Comparison of ENCODE assay signal across 8 cellular contexts in genomic region chr19:42441047-42441440, GRCh38. TPM values are rescaled to one million over a fixed set of nuclear protein-coding genes. Genes with fewer than 3 reads are reported as not detected.
DNase-seq lines count a peak whose midpoint lies in the region; ATAC-seq lines count a peak whose summit lies in the region.
"Had no signal": no experiment of that assay in that cellular context is flagged by ENCODE, and none has a peak within 500 bp of the region (broad histone marks: within the 10 kb centered on the region; RNA-seq: fewer than 3 reads in every experiment).

No MANE protein-coding gene starts in this region.

- in situ Hi-C loops in GM23248 (cut with MboI) (no loop called here), ACHN (cut with HindIII; ENCODE audit: low pct_ligation_motif_present, low pct_unique_long_range_greater_than_20kb, low sequenced_read_pairs) (no loop called here)

- H3K27ac Mint-ChIP-seq in CD4-positive, alpha-beta memory T cell: peak overlapping the region; percentile 28 to 92 (median 79)
- peak overlapping the region; percentile 1 for H3K27ac Mint-ChIP-seq in activated CD4-positive, alpha-beta memory T cell treated with anti-CD3 and anti-CD28 coated beads for 36 hours
- peak overlapping the region; percentile 2 to 82 (median 40) for H3K27ac Mint-ChIP-seq in naive thymus-derived CD4-positive, alpha-beta T cell

- H3F3A ChIP-seq in GM23248 (ENCODE audit: insufficient read depth): 0 out of 2 replicates have a peak, but pooled peaks cover 3% of the 10 kb centered on the region

- H3K36me3 Mint-ChIP-seq in CD4-positive, alpha-beta memory T cell: no peaks in the 10 kb centered on the region
- H3K36me3 Mint-ChIP-seq in activated CD4-positive, alpha-beta memory T cell treated with anti-CD3 and anti-CD28 coated beads for 36 hours: no peaks in the 10 kb centered on the region
- no peaks in the 10 kb centered on the region for H3K36me3 Mint-ChIP-seq in naive thymus-derived CD4-positive, alpha-beta T cell

- H3K4me3 Mint-ChIP-seq in CD4-positive, alpha-beta memory T cell: peak overlapping the region in 7 of 8 donors; percentile 40 to 87 (median 62)
- no peak overlapping the region for H3K4me3 Mint-ChIP-seq in activated CD4-positive, alpha-beta memory T cell treated with anti-CD3 and anti-CD28 coated beads for 36 hours
- peak overlapping the region in 8 of 10 donors; percentile 4 to 69 (median 43) for H3K4me3 Mint-ChIP-seq in naive thymus-derived CD4-positive, alpha-beta T cell

- no peak overlapping the region for H3K27ac ChIP-seq in CD4-positive, alpha-beta memory T cell (ENCODE audit: low read depth, low read length)
- H3K27ac ChIP-seq in GM23248: no peak overlapping the region
- H3K27ac ChIP-seq in naive thymus-derived CD4-positive, alpha-beta T cell (ENCODE audit: low read depth, low read length): no peak overlapping the region

- H2AFZ ChIP-seq in GM23248: no peak overlapping the region

- no peaks in the 10 kb centered on the region for H3K27me3 ChIP-seq in CD4-positive, alpha-beta memory T cell (ENCODE audit: insufficient read depth, low read length)
- peaks cover 9% of the 10 kb centered on the region; the same call in 1 of the 2 replicates for H3K27me3 ChIP-seq in GM23248 (replicated peaks; ENCODE audit: insufficient read depth)
- H3K27me3 ChIP-seq in naive thymus-derived CD4-positive, alpha-beta T cell (ENCODE audit: control insufficient read depth in 2 of 2, insufficient read depth in 2 of 2, low read length in 2 of 2): no peaks in the 10 kb centered on the region

- DNase-seq in CD4-positive, alpha-beta memory T cell: peak; percentile 15 to 62 (median 26)
- DNase-seq in GM23248 (peak; percentile 8), HCEC 1CT (no peak), ACHN (no peak)
- no peak for DNase-seq in activated CD4-positive, alpha-beta memory T cell treated with anti-CD3 and anti-CD28 coated beads for 36 hours
- DNase-seq in naive thymus-derived CD4-positive, alpha-beta T cell: no peak

- H3K4me3 ChIP-seq in CD4-positive, alpha-beta memory T cell (ENCODE audit: low read length in 2 of 2): no peak overlapping the region
- no peak overlapping the region for H3K4me3 ChIP-seq in GM23248
- H3K4me3 ChIP-seq in naive thymus-derived CD4-positive, alpha-beta T cell (ENCODE audit: low read length): no peak overlapping the region

- CTCF ChIA-PET in CD4-positive, alpha-beta memory T cell (lab: Charles Lee; ENCODE audit: partially characterized antibody): interaction anchor here (1.0 to 3.3 kb wide), 22 partner anchors 10 to 332 kb away, joined by 3 to 72 read pairs (median 6); partner anchors contain the start of genes CEACAM1 and LIPE
- CTCF ChIA-PET in activated CD4-positive, alpha-beta memory T cell treated with anti-CD3 and anti-CD28 coated beads for 36 hours (lab: Charles Lee): interaction anchor here (0.5 to 3.0 kb wide), 25 partner anchors 8 to 327 kb away, joined by 3 to 75 read pairs (median 4); partner anchors contain the start of gene CEACAM1
- CTCF ChIA-PET in naive thymus-derived CD4-positive, alpha-beta T cell (lab: Charles Lee): interaction anchor here (0.7 to 2.9 kb wide), 15 partner anchors 9 to 318 kb away, joined by 3 to 30 read pairs (median 4); partner anchors contain the start of genes CEACAM1 and POU2F2

- peaks cover 27% of the 10 kb centered on the region for H3K4me1 ChIP-seq in CD4-positive, alpha-beta memory T cell (ENCODE audit: insufficient read depth, low read length)
- H3K4me1 ChIP-seq in GM23248 (ENCODE audit: insufficient read depth): peaks cover 6% of the 10 kb centered on the region
- H3K4me1 ChIP-seq in naive thymus-derived CD4-positive, alpha-beta T cell (ENCODE audit: control insufficient read depth in 2 of 2, insufficient read depth in 2 of 2, low read length in 2 of 2): peaks cover 13 to 16% of the 10 kb centered on the region in 2 donors

- no peaks in the 10 kb centered on the region for H3K9me3 ChIP-seq in CD4-positive, alpha-beta memory T cell (ENCODE audit: control insufficient read depth in 1 of 2, low read length in 2 of 2)
- H3K9me3 ChIP-seq in GM23248 (ENCODE audit: low read depth): no peaks in the 10 kb centered on the region
- no peaks in the 10 kb centered on the region for H3K9me3 ChIP-seq in naive thymus-derived CD4-positive, alpha-beta T cell (ENCODE audit: control insufficient read depth in 2 of 3, low read length in 3 of 3)

- no peaks in the 10 kb centered on the region for H3K9me2 ChIP-seq in GM23248 (ENCODE audit: insufficient read depth)

- H3K4me2 ChIP-seq in GM23248 (ENCODE audit: unreplicated experiment): no peak overlapping the region

- H3K9ac ChIP-seq in GM23248: no peak overlapping the region

- no peaks in the 10 kb centered on the region for H3K9me3 Mint-ChIP-seq in CD4-positive, alpha-beta memory T cell
- H3K9me3 Mint-ChIP-seq in activated CD4-positive, alpha-beta memory T cell treated with anti-CD3 and anti-CD28 coated beads for 36 hours: no peaks in the 10 kb centered on the region
- no peaks in the 10 kb centered on the region for H3K9me3 Mint-ChIP-seq in naive thymus-derived CD4-positive, alpha-beta T cell

- POLR2A ChIA-PET in CD4-positive, alpha-beta memory T cell (lab: Charles Lee; ENCODE audit: partially characterized antibody): interaction anchor here (1.3 to 2.8 kb wide), 5 partner anchors 9 to 330 kb away, joined by 3 to 16 read pairs (median 10); partner anchors contain the start of gene CEACAM1
- POLR2A ChIA-PET in activated CD4-positive, alpha-beta memory T cell treated with anti-CD3 and anti-CD28 coated beads for 36 hours (lab: Charles Lee): interaction anchor here (1.3 kb wide), 1 partner anchor 9 kb away, joined by 4 read pairs; no protein-coding TSS in a partner anchor
- POLR2A ChIA-PET in naive thymus-derived CD4-positive, alpha-beta T cell (lab: Charles Lee): interaction anchor here (1.1 to 1.2 kb wide), 2 partner anchors 18 to 81 kb away, joined by 3 to 4 read pairs; no protein-coding TSS in a partner anchor

- no peaks in the 10 kb centered on the region for H3K27me3 Mint-ChIP-seq in CD4-positive, alpha-beta memory T cell
- no peaks in the 10 kb centered on the region for H3K27me3 Mint-ChIP-seq in activated CD4-positive, alpha-beta memory T cell treated with anti-CD3 and anti-CD28 coated beads for 36 hours
- peaks cover 0 to 6% (median 0%) of the 10 kb centered on the region in 5 donors for H3K27me3 Mint-ChIP-seq in naive thymus-derived CD4-positive, alpha-beta T cell

- no peaks in the 10 kb centered on the region for H4K20me1 ChIP-seq in GM23248 (ENCODE audit: insufficient read depth)

- H3K4me1 Mint-ChIP-seq in CD4-positive, alpha-beta memory T cell: peaks cover 21 to 42% (median 33%) of the 10 kb centered on the region in 4 donors
- H3K4me1 Mint-ChIP-seq in activated CD4-positive, alpha-beta memory T cell treated with anti-CD3 and anti-CD28 coated beads for 36 hours (ENCODE audit: low read depth): peaks cover 20% of the 10 kb centered on the region
- H3K4me1 Mint-ChIP-seq in naive thymus-derived CD4-positive, alpha-beta T cell: peaks cover 20 to 34% (median 31%) of the 10 kb centered on the region in 7 donors

- H3K36me3 ChIP-seq in CD4-positive, alpha-beta memory T cell (ENCODE audit: insufficient read depth, low read length): no peaks in the 10 kb centered on the region
- no peaks in the 10 kb centered on the region for H3K36me3 ChIP-seq in GM23248 (ENCODE audit: low read depth)
- H3K36me3 ChIP-seq in naive thymus-derived CD4-positive, alpha-beta T cell (ENCODE audit: control insufficient read depth in 2 of 3, insufficient read depth in 3 of 3, low read length in 3 of 3): no peaks in the 10 kb centered on the region

- no peaks in the 10 kb centered on the region for H3K79me2 ChIP-seq in GM23248 (ENCODE audit: insufficient read depth)

- ATAC-seq in naive thymus-derived CD4-positive, alpha-beta T cell: peak; percentile 3
- no peak for ATAC-seq in HG03097 (IDR thresholded peaks at IDR 0.05; ENCODE audit: low FRiP score, unreplicated experiment)

- intact Hi-C loops in CD4-positive, alpha-beta memory T cell (cut with micrococcal nuclease): no loop called here
- intact Hi-C loops in activated CD4-positive, alpha-beta memory T cell treated with anti-CD3 and anti-CD28 coated beads for 36 hours (cut with micrococcal nuclease): loop anchor here (2.0 kb wide), 1 partner anchor 18 kb away; no protein-coding TSS in a partner anchor
- intact Hi-C loops in naive thymus-derived CD4-positive, alpha-beta T cell (cut with micrococcal nuclease): loop anchor here (2.0 to 5.0 kb wide), 2 partner anchors 54 to 334 kb away; no protein-coding TSS in a partner anchor

- WGBS in GM23248 (ENCODE audit: low coverage in 1 of 2, low lambda C conversion rate in 2 of 2, missing lambda C conversion rate in 2 of 2), 2 experiments: 55 to 60% methylated on average over 2 of the region's 2 CpGs

RNA-seq across cellular contexts. Expression of gene CXCL17, which starts 1.7 kb away (rescaled TPM):
- not detected for total RNA-seq in CD4-positive, alpha-beta memory T cell
- not detected for polyA plus RNA-seq in CD4-positive, alpha-beta memory T cell
- total RNA-seq in GM23248 (2014; rRNA removed; shearing (Covaris generic)): not detected in 2 replicates
- polyA plus RNA-seq in GM23248 (2016; fragmentation: Nextera tagmentation; extraction: Ambion mirVana): not detected in 2 replicates
- total RNA-seq in activated CD4-positive, alpha-beta memory T cell treated with anti-CD3 and anti-CD28 coated beads for 36 hours: not detected
- not detected for total RNA-seq in naive thymus-derived CD4-positive, alpha-beta T cell
- polyA plus RNA-seq in naive thymus-derived CD4-positive, alpha-beta T cell: under 1 TPM in 1 of 2 donors, not detected in 1; 0.30 TPM
- total RNA-seq: activated CD8-positive, alpha-beta memory T cell treated with anti-CD3 and anti-CD28 coated beads for 36 hours had no signal

RNA-seq across cellular contexts. Expression of gene LIPE, which starts 13.9 kb away (rescaled TPM):
- total RNA-seq in CD4-positive, alpha-beta memory T cell: 10 to 100 TPM; 32.5 to 32.6 TPM
- polyA plus RNA-seq in CD4-positive, alpha-beta memory T cell: 1 to 10 TPM; 4.0 to 7.4 TPM
- total RNA-seq in GM23248 (2014; rRNA removed; shearing (Covaris generic)): 0.22 and 0.51 TPM in 2 replicates
- polyA plus RNA-seq in GM23248 (2016; fragmentation: Nextera tagmentation; extraction: Ambion mirVana): 0.61 and 1.1 TPM in 2 replicates
- 10 to 100 TPM; 31.6 to 31.8 TPM for total RNA-seq in activated CD4-positive, alpha-beta memory T cell treated with anti-CD3 and anti-CD28 coated beads for 36 hours
- 10 to 100 TPM; 15.8 to 35.4 (median 28.3) TPM for total RNA-seq in naive thymus-derived CD4-positive, alpha-beta T cell
- polyA plus RNA-seq in naive thymus-derived CD4-positive, alpha-beta T cell: 1 to 10 TPM; 7.0 to 9.8 TPM

RNA-seq across cellular contexts. Expression of gene CNFN, which starts 50.9 kb away (rescaled TPM):
- not detected for total RNA-seq in CD4-positive, alpha-beta memory T cell
- under 1 TPM in 1 of 2 donors, not detected in 1; 0.96 TPM for polyA plus RNA-seq in CD4-positive, alpha-beta memory T cell
- total RNA-seq in GM23248 (2014; rRNA removed; shearing (Covaris generic)): not detected in 2 replicates
- 0.82 and 1.1 TPM in 2 replicates for polyA plus RNA-seq in GM23248 (2016; fragmentation: Nextera tagmentation; extraction: Ambion mirVana)
- not detected for total RNA-seq in activated CD4-positive, alpha-beta memory T cell treated with anti-CD3 and anti-CD28 coated beads for 36 hours
- total RNA-seq in naive thymus-derived CD4-positive, alpha-beta T cell: under 1 TPM in 1 of 5 experiments, not detected in 4; 0.75 TPM
- polyA plus RNA-seq in naive thymus-derived CD4-positive, alpha-beta T cell: under 1 TPM in 1 of 2 donors, not detected in 1; 0.52 TPM
- total RNA-seq: activated CD8-positive, alpha-beta memory T cell treated with anti-CD3 and anti-CD28 coated beads for 36 hours had no signal

Comparison
In these comparisons a context has a peak if more than half of its experiments do, and no peak if none do; other contexts are left out.
1. DNase-seq: peak in CD4-positive, alpha-beta memory T cell (5 of 5) and GM23248 (single experiment); none in activated CD4-positive, alpha-beta memory T cell treated with anti-CD3 and anti-CD28 coated beads for 36 hours (single experiment), naive thymus-derived CD4-positive, alpha-beta T cell (0 of 9), HCEC 1CT (single experiment) and ACHN (single experiment).
2. H3K27ac Mint-ChIP-seq: peak in every context shown above with its lines; median percentile 79 in CD4-positive, alpha-beta memory T cell; 40 in naive thymus-derived CD4-positive, alpha-beta T cell; 1 in activated CD4-positive, alpha-beta memory T cell treated with anti-CD3 and anti-CD28 coated beads for 36 hours.
3. RNA of gene LIPE, which starts 13.9 kb away (total RNA-seq): 32.5 to 32.6 TPM in CD4-positive, alpha-beta memory T cell, 31.6 to 31.8 TPM in activated CD4-positive, alpha-beta memory T cell treated with anti-CD3 and anti-CD28 coated beads for 36 hours and 15.8 to 35.4 TPM in naive thymus-derived CD4-positive, alpha-beta T cell; 0.22 to 0.51 TPM in GM23248; every median in the first group is over 10 times any median in the second.